Comparison of ENCODE assay signal across 32 cellular contexts in the genomic region with DNA sequence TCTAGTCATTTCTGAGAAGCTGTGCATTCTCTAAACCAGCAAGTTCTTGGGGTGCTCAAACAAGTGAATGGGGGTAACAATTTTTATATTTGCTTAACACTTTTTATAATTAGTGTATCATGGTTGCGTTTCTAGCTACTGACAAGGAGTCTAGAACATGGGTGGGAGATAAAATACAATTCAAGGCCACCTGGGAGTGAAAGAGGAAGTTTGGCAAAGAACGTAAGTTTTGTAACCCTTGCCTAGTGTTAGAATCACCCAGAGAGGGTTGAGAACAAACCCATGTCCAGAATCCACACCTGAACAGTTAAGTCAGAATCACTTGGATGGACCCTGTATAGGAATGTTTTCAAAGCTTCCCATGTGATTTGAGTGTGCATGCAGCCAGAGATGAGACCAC.
"Had no signal": no experiment of that assay in that cellular context is flagged by ENCODE, and none has a peak within 500 bp of the region (broad histone marks: within the 10 kb centered on the region; RNA-seq: fewer than 3 reads in every experiment).

No MANE protein-coding gene starts in this region.

- H3K27me3 Mint-ChIP-seq: activated naive CD8-positive, alpha-beta T cell treated with anti-CD3 and anti-CD28 coated beads, Interleukin-2, amount 10 ng/mL, durations not matched to agents 7 days and 5 days; stimulated activated naive CD8-positive, alpha-beta T cell treated with anti-CD3 and anti-CD28 coated beads, Interleukin-15, Interleukin-2, amounts not matched to agents 100 ng/mL and 50 ng/mL, for 24 hours had no signal

- H3K9me3 Mint-ChIP-seq: activated naive CD4-positive, alpha-beta T cell treated with anti-CD3 and anti-CD28 coated beads for 36 hours; activated naive CD8-positive, alpha-beta T cell treated with anti-CD3 and anti-CD28 coated beads, Interleukin-2, amount 10 ng/mL, durations not matched to agents 7 days and 5 days; activated T-helper 1 cell treated with anti-CD3 and anti-CD28 coated beads, Interleukin-12 subunit alpha, Interleukin-12 subunit beta, Interleukin-2, Interleukin-4 antibody, amounts not matched to agents 30 ng/mL and 10 ng/mL and 1 ng/mL, durations not matched to agents 14 hours and 24 hours and 36 hours; naive B cell; stimulated activated effector memory CD8-positive, alpha-beta T cell treated with anti-CD3 and anti-CD28 coated beads, Interleukin-12 subunit alpha, Interleukin-12 subunit beta, amount 100 ng/mL, for 72 hours; stimulated activated naive CD8-positive, alpha-beta T cell treated with anti-CD3 and anti-CD28 coated beads, Interleukin-15, Interleukin-2, amounts not matched to agents 100 ng/mL and 50 ng/mL, for 24 hours had no signal

- H3K9me3 ChIP-seq: ascending aorta, gastroesophageal sphincter, pancreas, prostate gland, tibial artery, upper lobe of right lung had no signal

- H3K27me3 ChIP-seq: ascending aorta, brain microvascular endothelial cell, gastroesophageal sphincter, tibial artery, upper lobe of right lung had no signal

- H3K4me1 ChIP-seq: ascending aorta, gastroesophageal sphincter, pancreas, prostate gland, tibial artery, upper lobe of right lung had no signal

- H3K4me3 ChIP-seq: ascending aorta, coronary artery, gastroesophageal sphincter, pancreas, prostate gland, skin epidermis, tibial artery, upper lobe of right lung had no signal

- H3K27ac ChIP-seq: ascending aorta, brain microvascular endothelial cell, coronary artery, gastroesophageal sphincter, pancreas, prostate gland, skin epidermis, tibial artery, upper lobe of right lung, WERI-Rb-1 had no signal

- ATAC-seq: activated CD4-positive, CD25-positive, alpha-beta regulatory T cell treated with anti-CD3 and anti-CD28 coated beads, Interleukin-2, amount 50 U/mL, for 24 hours; gastroesophageal sphincter; left colon; pancreas; sciatic nerve; stimulated activated effector memory CD8-positive, alpha-beta T cell treated with anti-CD3 and anti-CD28 coated beads, Interleukin-12 subunit alpha, Interleukin-12 subunit beta, amount 100 ng/mL, for 72 hours; upper lobe of right lung had no signal

- H3K27ac Mint-ChIP-seq: activated naive CD4-positive, alpha-beta T cell treated with anti-CD3 and anti-CD28 coated beads for 36 hours; activated naive CD8-positive, alpha-beta T cell treated with anti-CD3 and anti-CD28 coated beads, Interleukin-2, amount 10 ng/mL, durations not matched to agents 7 days and 5 days; activated T-helper 1 cell treated with anti-CD3 and anti-CD28 coated beads, Interleukin-12 subunit alpha, Interleukin-12 subunit beta, Interleukin-2, Interleukin-4 antibody, amounts not matched to agents 30 ng/mL and 10 ng/mL and 1 ng/mL, durations not matched to agents 14 hours and 24 hours and 36 hours; mesothelial cell of epicardium; nephron progenitor cell; stimulated activated effector memory CD8-positive, alpha-beta T cell treated with anti-CD3 and anti-CD28 coated beads, Interleukin-12 subunit alpha, Interleukin-12 subunit beta, amount 100 ng/mL, for 72 hours; stimulated activated naive CD8-positive, alpha-beta T cell treated with anti-CD3 and anti-CD28 coated beads, Interleukin-15, Interleukin-2, amounts not matched to agents 100 ng/mL and 50 ng/mL, for 24 hours had no signal

- H3K36me3 ChIP-seq: ascending aorta, brain microvascular endothelial cell, gastroesophageal sphincter, pancreas, prostate gland, tibial artery, upper lobe of right lung, WERI-Rb-1 had no signal

- DNase-seq: activated CD4-positive, alpha-beta T cell treated with anti-CD3 and anti-CD28 coated beads for 48 hours; activated CD4-positive, alpha-beta T cell treated with anti-CD3 and anti-CD28 coated beads, Interleukin-2, amount 50 U/mL, for 48 hours; activated CD8-positive, alpha-beta memory T cell treated with anti-CD3 and anti-CD28 coated beads for 24 hours; activated effector memory CD4-positive, alpha-beta T cell treated with anti-CD3 and anti-CD28 coated beads, Interleukin-2, amount 50 U/mL, for 16 hours; activated naive CD4-positive, alpha-beta T cell treated with anti-CD3 and anti-CD28 coated beads for 36 hours; activated naive CD8-positive, alpha-beta T cell treated with anti-CD3 and anti-CD28 coated beads, Interleukin-2, amount 10 ng/mL, durations not matched to agents 7 days and 5 days; activated T-cell treated with anti-CD3 and anti-CD28 coated beads, Interleukin-2, amount 50 U/mL, for 1 hour; brain microvascular endothelial cell; head of caudate nucleus; hippocampal formation; left colon; naive B cell; nephron progenitor cell; pancreas; retina; stimulated activated CD4-positive, alpha-beta T cell treated with anti-CD3 and anti-CD28 coated beads, Interleukin-12 subunit alpha, Interleukin-12 subunit beta, amount 100 ng/mL, for 4 hours; stimulated activated CD4-positive, alpha-beta T cell treated with anti-CD3 and anti-CD28 coated beads, Interleukin-4, amount 100 ng/mL, for 24 hours; T-helper 9 cell; tibial artery; upper lobe of right lung; WERI-Rb-1 had no signal

- H3K36me3 Mint-ChIP-seq: activated naive CD8-positive, alpha-beta T cell treated with anti-CD3 and anti-CD28 coated beads, Interleukin-2, amount 10 ng/mL, durations not matched to agents 7 days and 5 days; mesothelial cell of epicardium; naive B cell; stimulated activated effector memory CD8-positive, alpha-beta T cell treated with anti-CD3 and anti-CD28 coated beads, Interleukin-12 subunit alpha, Interleukin-12 subunit beta, amount 100 ng/mL, for 72 hours had no signal

- H3K4me1 Mint-ChIP-seq: activated naive CD8-positive, alpha-beta T cell treated with anti-CD3 and anti-CD28 coated beads, Interleukin-2, amount 10 ng/mL, durations not matched to agents 7 days and 5 days; mesothelial cell of epicardium; stimulated activated effector memory CD8-positive, alpha-beta T cell treated with anti-CD3 and anti-CD28 coated beads, Interleukin-12 subunit alpha, Interleukin-12 subunit beta, amount 100 ng/mL, for 72 hours had no signal

- H3K4me3 Mint-ChIP-seq: activated naive CD4-positive, alpha-beta T cell treated with anti-CD3 and anti-CD28 coated beads for 36 hours; activated naive CD8-positive, alpha-beta T cell treated with anti-CD3 and anti-CD28 coated beads, Interleukin-2, amount 10 ng/mL, durations not matched to agents 7 days and 5 days; activated T-helper 1 cell treated with anti-CD3 and anti-CD28 coated beads, Interleukin-12 subunit alpha, Interleukin-12 subunit beta, Interleukin-2, Interleukin-4 antibody, amounts not matched to agents 30 ng/mL and 10 ng/mL and 1 ng/mL, durations not matched to agents 14 hours and 24 hours and 36 hours; mesothelial cell of epicardium; nephron progenitor cell; stimulated activated effector memory CD8-positive, alpha-beta T cell treated with anti-CD3 and anti-CD28 coated beads, Interleukin-12 subunit alpha, Interleukin-12 subunit beta, amount 100 ng/mL, for 72 hours; stimulated activated naive CD8-positive, alpha-beta T cell treated with anti-CD3 and anti-CD28 coated beads, Interleukin-15, Interleukin-2, amounts not matched to agents 100 ng/mL and 50 ng/mL, for 24 hours had no signal
